9 cellular contexts compared by ENCODE assay signal in genomic region chr11:59611570-59612565, GRCh38. TPM values are rescaled to one million over a fixed set of nuclear protein-coding genes. Genes with fewer than 3 reads are reported as not detected.
A peak's percentile ranks its signal among the peaks of the same experiment; 100 is the strongest.
DNase-seq lines count a peak whose midpoint lies in the region; ATAC-seq, FAIRE-seq and TF ChIP-seq lines count a peak whose summit lies in the region.
"Had no signal": no experiment of that assay in that cellular context is flagged by ENCODE, and none has a peak within 500 bp of the region (broad histone marks: within the 10 kb centered on the region; RNA-seq: fewer than 3 reads in every experiment).

No MANE protein-coding gene starts in this region.

- ATAC-seq in GM12878 (no peak), HG02840 (IDR thresholded peaks at IDR 0.05; ENCODE audit: low FRiP score, unreplicated experiment) (no peak), HG03378 (IDR thresholded peaks at IDR 0.05; ENCODE audit: unreplicated experiment) (no peak)

- H3K27me3 ChIP-seq in GM12878 (replicated peaks in 1 of 2; ENCODE audit: control insufficient read depth in 2 of 2, insufficient read depth in 2 of 2, low read length in 1 of 2) (no peaks in the 10 kb centered on the region), muscle layer of duodenum (ENCODE audit: low read depth, low read length) (no peaks in the 10 kb centered on the region)

- RAD21 ChIA-PET in GM12878 (lab: Charles Lee; ENCODE audit: unreplicated experiment), result interaction anchor here (1.0 to 2.4 kb wide), 5 partner anchors 9 to 75 kb away, joined by 4 to 7 read pairs (median 4); no protein-coding TSS in a partner anchor

- TF ChIP-seq EP300 in GM12878 (IDR thresholded peaks at IDR 0.05; ENCODE audit: borderline replicate concordance in 1 of 2, control insufficient read depth in 1 of 2, low read depth in 2 of 2, low read length in 2 of 2), result no peak

- BruUV-seq in GM12878 (replicated peaks; lab: Mats Ljungman, UMichigan) (no TSS peak), OCI-LY7 (replicated peaks; lab: Mats Ljungman, UMichigan) (no TSS peak)

- POLR2A ChIA-PET in GM12878 (lab: Charles Lee), result interaction anchor here (0.5 to 2.8 kb wide), 5 partner anchors 10 to 99 kb away, joined by 3 to 16 read pairs (median 3); partner anchors contain the start of gene PATL1
- POLR2A ChIA-PET in OCI-LY7 (lab: Charles Lee), result interaction anchor here (0.6 to 1.2 kb wide), 3 partner anchors 10 to 40 kb away, joined by 3 read pairs; no protein-coding TSS in a partner anchor

- H3K4me3 ChIP-seq in GM12878 (peak overlapping the region; percentile 49), muscle layer of duodenum (ENCODE audit: low read depth in 1 of 2, low read length in 2 of 2) (peak overlapping the region in 1 of 2 donors; percentile 5), OCI-LY7 (ENCODE audit: low read depth, low read length, poor library complexity, severe bottlenecking) (no peak overlapping the region)

- 83% methylated on average over 6 of the region's 6 CpGs for WGBS in GM12878 (ENCODE audit: insufficient coverage, insufficient replicate concordance, low lambda C conversion rate, missing lambda C conversion rate)

- H3K9me3 ChIP-seq in GM12878 (replicated peaks; ENCODE audit: control insufficient read depth, insufficient read depth, low read length) (no peaks in the 10 kb centered on the region), muscle layer of duodenum (ENCODE audit: control insufficient read depth in 1 of 2, low read length in 2 of 2) (no peaks in the 10 kb centered on the region), OCI-LY7 (ENCODE audit: low read length) (no peaks in the 10 kb centered on the region)

- DNase-seq in COLO668 (lab: John Stamatoyannopoulos, UW; ENCODE audit: unreplicated experiment) (peak; percentile 80), NCI-H1105 (lab: John Stamatoyannopoulos, UW) (peak; percentile 73), GM12878 (ENCODE audit: low read depth, low spot score) (no peak), activated gamma-delta T cell treated with Interleukin-2 at 50 U/mL for 16 hours (no peak), OCI-LY7 (ENCODE audit: low spot score) (no peak)

- CTCF ChIA-PET in GM12878 (lab: Yijun Ruan, JAX) (interaction anchor here (0.6 to 4.1 kb wide), 6 partner anchors 41 to 434 kb away, joined by 3 to 20 read pairs (median 4); no protein-coding TSS in a partner anchor), OCI-LY7 (lab: Charles Lee; ENCODE audit: unreplicated experiment) (interaction anchor here (0.6 kb wide), 1 partner anchor 51 kb away, joined by 4 read pairs; no protein-coding TSS in a partner anchor)

- H3K4me1 ChIP-seq in GM12878 (ENCODE audit: control insufficient read depth, insufficient read depth, low read length), result no peaks in the 10 kb centered on the region; the same call in none of the 2 replicates
- peaks cover 31 to 40% of the 10 kb centered on the region in 2 donors for H3K4me1 ChIP-seq in muscle layer of duodenum (ENCODE audit: control insufficient read depth in 1 of 2, insufficient read depth in 2 of 2, low read length in 2 of 2)
- peaks cover 34% of the 10 kb centered on the region for H3K4me1 ChIP-seq in OCI-LY7 (ENCODE audit: insufficient read depth, low read length, poor library complexity, severe bottlenecking)

- TF ChIP-seq POLR2A in GM12878 (IDR thresholded peaks at IDR 0.05; ENCODE audit: low read depth, low read length), result no peak

- no peak overlapping the region for H3K27ac ChIP-seq in GM12878 (ENCODE audit: control insufficient read depth, insufficient read depth)
- H3K27ac ChIP-seq in muscle layer of duodenum (ENCODE audit: low read length), result peak overlapping the region; percentile 59
- H3K27ac ChIP-seq in OCI-LY7 (ENCODE audit: low read depth, low read length, poor library complexity, severe bottlenecking), result no peak overlapping the region

- H3K36me3 ChIP-seq in GM12878 (ENCODE audit: control insufficient read depth in 2 of 2, insufficient read depth in 2 of 2, low read length in 1 of 2) (peaks cover 2 to 17% of the 10 kb centered on the region in 2 experiments), muscle layer of duodenum (ENCODE audit: control insufficient read depth in 1 of 2, insufficient read depth in 2 of 2, low read length in 2 of 2) (peaks cover 29 to 36% of the 10 kb centered on the region in 2 donors), OCI-LY7 (ENCODE audit: insufficient read depth, low read length) (peaks cover 66% of the 10 kb centered on the region)

- in situ Hi-C loops in GM12878 (cut with MboI), result no loop called here

- H3K4me2 ChIP-seq in GM12878 (ENCODE audit: control insufficient read depth, insufficient read depth) (peak overlapping the region; percentile 40), OCI-LY7 (ENCODE audit: low read length) (no peak overlapping the region)

- no peak overlapping the region; the same call in 1 of the 2 replicates for H3K9ac ChIP-seq in GM12878 (ENCODE audit: control insufficient read depth, insufficient read depth, low read length)

- no peak for TF ChIP-seq RAD21 in GM12878 (IDR thresholded peaks at IDR 0.05; ENCODE audit: insufficient read depth, low read depth, low read length)

- intact Hi-C loops in GM12878 (cut with micrococcal nuclease; ENCODE audit: unreplicated experiment) (no loop called here), OCI-LY7 (cut with micrococcal nuclease; ENCODE audit: unreplicated experiment) (loop anchor here (5.0 kb wide), 1 partner anchor 35 kb away; no protein-coding TSS in a partner anchor)

- FAIRE-seq in GM12878 (lab: Jason Lieb, UNC), result no peak
- FAIRE-seq: urothelium cell line had no signal

- H4K20me1 ChIP-seq in GM12878 (ENCODE audit: control insufficient read depth, insufficient read depth), result no peaks in the 10 kb centered on the region
- peaks cover 28% of the 10 kb centered on the region for H4K20me1 ChIP-seq in OCI-LY7 (ENCODE audit: insufficient read depth, low read length)

- SMC1A ChIA-PET in GM12878 (lab: Charles Lee; ENCODE audit: uncharacterized antibody, unreplicated experiment), result interaction anchor here (0.7 to 2.3 kb wide), 9 partner anchors 19 to 455 kb away, joined by 3 to 8 read pairs (median 3); no protein-coding TSS in a partner anchor

- H3K79me2 ChIP-seq in GM12878 (ENCODE audit: control insufficient read depth, insufficient read depth, low read length), result peaks cover 38% of the 10 kb centered on the region
- peaks cover 42% of the 10 kb centered on the region for H3K79me2 ChIP-seq in OCI-LY7 (ENCODE audit: insufficient read depth, low read depth, low read length)

- TF ChIP-seq CTCF in GM12878 (IDR thresholded peaks at IDR 0.05 in 2 of 3, conservative IDR thresholded peaks at IDR 0.05 in 1 of 3; ENCODE audit: control insufficient read depth in 2 of 3, extremely low read depth in 1 of 3, insufficient read depth in 1 of 3, low read depth in 3 of 3, low read length in 3 of 3) (no peak), OCI-LY7 (conservative IDR thresholded peaks at IDR 0.05; ENCODE audit: low read length) (no peak)

- no peaks in the 10 kb centered on the region for H3K9me2 ChIP-seq in OCI-LY7 (ENCODE audit: insufficient read depth, low read length)

- H2AFZ ChIP-seq in GM12878 (ENCODE audit: control insufficient read depth, low read depth, low read length) (no peak overlapping the region), OCI-LY7 (ENCODE audit: low read length) (no peak overlapping the region)

RNA-seq across cellular contexts. Expression of gene OSBP, which starts 3.7 kb away (rescaled TPM):
- total RNA-seq in GM12878 (2013; cell fraction: nucleolus; rRNA removed), result 49.9 and 50.5 TPM in 2 replicates
- total RNA-seq in GM12878 (2014; rRNA removed) (22.5 and 23.5 TPM in 2 replicates), GM12878 (2014; rRNA removed; fragmentation: Illumina TruSeq; extraction: Trizol) (24.6 and 26.8 TPM in 2 replicates), GM12878 (2021) (34.9 and 36.0 TPM in 2 replicates), OCI-LY7 (2022) (44.6 and 44.7 TPM in 2 replicates)
- 21.3 TPM for polyA plus RNA-seq in GM12878 (2011; ENCODE audit: low read depth)
- polyA plus RNA-seq in GM12878 (2011; rRNA removed) (27.7 and 28.8 TPM in 2 replicates), GM12878 (2014; fragmentation: Illumina TruSeq; extraction: Trizol) (41.2 and 49.2 TPM in 2 replicates), GM12878 (2014; fragmentation: Nextera tagmentation; extraction: Ambion mirVana) (10 to 100 TPM in 1 of 2 experiments, 1 to 10 TPM in 1; 9.8 to 10.7 TPM), GM12878 (2014; rRNA removed) (19.3 and 20.9 TPM in 2 replicates), GM12878 (2016; fragmentation: Nextera tagmentation; extraction: Ambion mirVana) (10 to 100 TPM in 1 of 2 experiments, 1 to 10 TPM in 1; 5.9 to 11.8 TPM)
- polyA plus RNA-seq in GM12878 (2011; cell fraction: cytosol; rRNA removed), result 16.3 and 25.2 TPM in 2 replicates
- 28.1 and 31.1 TPM in 2 replicates for polyA plus RNA-seq in GM12878 (2011; cell fraction: nucleus; rRNA removed)
- polyA plus RNA-seq in GM12878 (2012), result 22.6 and 27.8 TPM in 2 replicates
- 34.5 and 35.6 TPM in 2 replicates for polyA minus RNA-seq in GM12878 (2011; rRNA and poly(A)+ RNA removed)
- polyA minus RNA-seq in GM12878 (2011; cell fraction: cytosol; rRNA and poly(A)+ RNA removed), result 11.0 and 16.9 TPM in 2 replicates
- polyA minus RNA-seq in GM12878 (2011; cell fraction: nucleus; rRNA and poly(A)+ RNA removed), result 14.3 and 22.8 TPM in 2 replicates
- 16.9 and 19.2 TPM in 2 replicates for total RNA-seq in OCI-LY7 (2014; rRNA removed; shearing (Covaris generic))

RNA-seq across cellular contexts. Expression of gene PATL1, which starts 57.0 kb away (rescaled TPM):
- total RNA-seq in GM12878 (2013; cell fraction: nucleolus; rRNA removed), result 47.8 and 48.7 TPM in 2 replicates
- total RNA-seq in GM12878 (2014; rRNA removed), result 12.9 TPM in 2 replicates
- 16.9 TPM in 2 replicates for total RNA-seq in GM12878 (2014; rRNA removed; fragmentation: Illumina TruSeq; extraction: Trizol)
- total RNA-seq in GM12878 (2021), result 39.3 and 41.5 TPM in 2 replicates
- polyA plus RNA-seq in GM12878 (2011; ENCODE audit: low read depth), result 28.9 TPM
- polyA plus RNA-seq in GM12878 (2011; rRNA removed), result 51.1 and 61.0 TPM in 2 replicates
- polyA plus RNA-seq in GM12878 (2011; cell fraction: cytosol; rRNA removed), result 57.8 and 80.3 TPM in 2 replicates
- polyA plus RNA-seq in GM12878 (2011; cell fraction: nucleus; rRNA removed), result 48.6 and 52.8 TPM in 2 replicates
- polyA plus RNA-seq in GM12878 (2012), result 33.7 and 38.8 TPM in 2 replicates
- 62.0 and 71.3 TPM in 2 replicates for polyA plus RNA-seq in GM12878 (2014; fragmentation: Illumina TruSeq; extraction: Trizol)
- 1 to 10 TPM; 5.3 to 5.9 TPM for polyA plus RNA-seq in GM12878 (2014; fragmentation: Nextera tagmentation; extraction: Ambion mirVana)
- polyA plus RNA-seq in GM12878 (2014; rRNA removed), result 25.7 and 30.0 TPM in 2 replicates
- polyA plus RNA-seq in GM12878 (2016; fragmentation: Nextera tagmentation; extraction: Ambion mirVana), result 1 to 10 TPM; 8.9 to 9.2 TPM
- 44.2 TPM in 2 replicates for polyA minus RNA-seq in GM12878 (2011; rRNA and poly(A)+ RNA removed)
- 15.1 and 15.4 TPM in 2 replicates for polyA minus RNA-seq in GM12878 (2011; cell fraction: cytosol; rRNA and poly(A)+ RNA removed)
- 16.8 and 23.8 TPM in 2 replicates for polyA minus RNA-seq in GM12878 (2011; cell fraction: nucleus; rRNA and poly(A)+ RNA removed)
- total RNA-seq in OCI-LY7 (2014; rRNA removed; shearing (Covaris generic)), result 14.7 and 15.2 TPM in 2 replicates
- total RNA-seq in OCI-LY7 (2022), result 46.3 TPM in 2 replicates

Comparison
In these comparisons a context has a peak if more than half of its experiments do, and no peak if none do; other contexts are left out.
1. DNase-seq: peak in COLO668 (single experiment) and NCI-H1105 (single experiment); none in GM12878 (single experiment), activated gamma-delta T cell treated with Interleukin-2 at 50 U/mL for 16 hours (single experiment) and OCI-LY7 (single experiment).